ENCODE assay signal across 8 cellular contexts in genomic region chr1:234963180-234963903, GRCh38.
DNase-seq lines count a peak whose midpoint lies in the region; ATAC-seq and TF ChIP-seq lines count a peak whose summit lies in the region.

No MANE protein-coding gene starts in this region.

- DNase-seq in AML-193 (lab: John Stamatoyannopoulos, UW) (peak; percentile 97), T1000 (lab: John Stamatoyannopoulos, UW) (peak; percentile 73), astrocyte of the cerebellum (ENCODE audit: low read depth) (peak; percentile 85), foreskin keratinocyte (no peak)
- peak; percentile 75 to 88 for DNase-seq in stimulated activated CD4-positive, alpha-beta T cell treated with anti-CD3 and anti-CD28 coated beads, Interleukin-4, amount 100 ng/mL, for 48 hours (ENCODE audit: low read depth in 2 of 2)

- ATAC-seq in GM19452 (IDR thresholded peaks at IDR 0.05; ENCODE audit: unreplicated experiment) (peak; percentile 82), HG03575 (IDR thresholded peaks at IDR 0.05; ENCODE audit: extremely low read depth, insufficient number of reproducible peaks, low FRiP score, unreplicated experiment) (peak; percentile 64), foreskin keratinocyte (no peak)

- H3K27me3 ChIP-seq in layer of hippocampus (ENCODE audit: control insufficient read depth, insufficient read depth, low read length) (no peaks in the 10 kb centered on the region), foreskin keratinocyte (no peaks in the 10 kb centered on the region)

- no peak for TF ChIP-seq CTCF in astrocyte of the cerebellum (IDR thresholded peaks at IDR 0.05; ENCODE audit: low read depth, low read length, missing control alignments)
- no peak for TF ChIP-seq CTCF in foreskin keratinocyte (conservative IDR thresholded peaks at IDR 0.05)

- in situ Hi-C loops in astrocyte of the cerebellum (cut with HindIII; ENCODE audit: low sequenced_read_pairs), result no loop called here

- no peaks in the 10 kb centered on the region for H3K4me1 ChIP-seq in foreskin keratinocyte

- H3K27ac ChIP-seq in layer of hippocampus (ENCODE audit: low read depth, low read length) (peak overlapping the region; percentile 43), foreskin keratinocyte (no peak overlapping the region)

- no peak overlapping the region for H3K4me3 ChIP-seq in astrocyte of the cerebellum (ENCODE audit: low read depth, low read length)

Comparison
In these comparisons a context has a peak if more than half of its experiments do, and no peak if none do; other contexts are left out.
1. DNase-seq: peak in AML-193 (2 of 2), T1000 (single experiment), astrocyte of the cerebellum (single experiment) and stimulated activated CD4-positive, alpha-beta T cell treated with anti-CD3 and anti-CD28 coated beads, Interleukin-4, amount 100 ng/mL, for 48 hours (2 of 2); none in foreskin keratinocyte (0 of 2).